ENCODE assay signal across 9 cellular contexts in genomic region chr16:80993293-80993691, GRCh38. TPM values are rescaled to one million over a fixed set of nuclear protein-coding genes. Genes with fewer than 3 reads are reported as not detected.
DNase-seq lines count a peak whose midpoint lies in the region; ATAC-seq and TF ChIP-seq lines count a peak whose summit lies in the region.
"Had no signal": no experiment of that assay in that cellular context is flagged by ENCODE, and none has a peak within 500 bp of the region (broad histone marks: within the 10 kb centered on the region; RNA-seq: fewer than 3 reads in every experiment).

No MANE protein-coding gene starts in this region.

- H3K4me3 ChIP-seq in HUES6 (ENCODE audit: low read depth, low read length) (no peak overlapping the region), choroid plexus epithelial cell (ENCODE audit: low read depth, low read length) (peak overlapping the region; percentile 24)

- peaks cover 9% of the 10 kb centered on the region for H3K36me3 ChIP-seq in HUES6 (ENCODE audit: control insufficient read depth, insufficient read depth, low read length)

- peak; percentile 82 for DNase-seq in A172 (ENCODE audit: low spot score)
- DNase-seq in choroid plexus epithelial cell (ENCODE audit: low read depth) = peak; percentile 96
- DNase-seq in kidney glomerular epithelial cell (lab: John Stamatoyannopoulos, UW) = peak; percentile 24
- no peak for DNase-seq in effector memory CD8-positive, alpha-beta T cell
- no peak for DNase-seq in NOMO-1 treated with dmso at 0.1 percent for 144 hours (lab: John Stamatoyannopoulos, UW; ENCODE audit: unreplicated experiment)
- DNase-seq in cerebellar cortex (ENCODE audit: low spot score) = no peak
- DNase-seq: activated T-cell treated with anti-CD3 and anti-CD28 coated beads, Interleukin-2, amount 50 U/mL, for 4 hours had no signal

- H3K27ac Mint-ChIP-seq in effector memory CD8-positive, alpha-beta T cell = peak overlapping the region in 1 of 2 donors; percentile 50

- H3K36me3 Mint-ChIP-seq in effector memory CD8-positive, alpha-beta T cell (ENCODE audit: insufficient read depth) = peaks cover 18% of the 10 kb centered on the region

- no peak for TF ChIP-seq CTCF in choroid plexus epithelial cell (conservative IDR thresholded peaks at IDR 0.05; ENCODE audit: low read depth, low read length)

- no peak for ATAC-seq in effector memory CD8-positive, alpha-beta T cell (replicated peaks)
- no peak for ATAC-seq in HG03354 (IDR thresholded peaks at IDR 0.05; ENCODE audit: poor library complexity, severe bottlenecking, unreplicated experiment)
- ATAC-seq: activated T-cell treated with anti-CD3 and anti-CD28 coated beads, Interleukin-2, amount 50 U/mL, for 4 hours had no signal

- H3K9me3 Mint-ChIP-seq in effector memory CD8-positive, alpha-beta T cell = no peaks in the 10 kb centered on the region
- H3K9me3 Mint-ChIP-seq: activated T-cell treated with anti-CD3 and anti-CD28 coated beads, Interleukin-2, amount 50 U/mL, for 4 hours had no signal

- H3K9ac ChIP-seq in HUES6 (ENCODE audit: low read length) = no peak overlapping the region

- H3K27me3 ChIP-seq in HUES6 (ENCODE audit: control insufficient read depth, insufficient read depth, low read length) = no peaks in the 10 kb centered on the region

- peaks cover 4% of the 10 kb centered on the region for H3K4me1 ChIP-seq in HUES6 (ENCODE audit: control insufficient read depth, insufficient read depth, low read length)

- H3K4me1 Mint-ChIP-seq in effector memory CD8-positive, alpha-beta T cell (ENCODE audit: low read depth in 2 of 2) = peaks cover 14 to 32% of the 10 kb centered on the region in 2 donors

- H3K27me3 Mint-ChIP-seq in effector memory CD8-positive, alpha-beta T cell = no peaks in the 10 kb centered on the region

- no peak overlapping the region for H3K4me3 Mint-ChIP-seq in effector memory CD8-positive, alpha-beta T cell
- H3K4me3 Mint-ChIP-seq: activated T-cell treated with anti-CD3 and anti-CD28 coated beads, Interleukin-2, amount 50 U/mL, for 4 hours had no signal

- no peaks in the 10 kb centered on the region for H3K9me3 ChIP-seq in HUES6 (ENCODE audit: control insufficient read depth, insufficient read depth, low read depth, low read length)

- H3K27ac ChIP-seq in HUES6 (ENCODE audit: low read depth, low read length) = peak overlapping the region; percentile 39; the same call in 1 of the 2 replicates

RNA-seq across cellular contexts. Expression of gene CMC2, which starts 13.4 kb away (rescaled TPM):
- 197 and 288 TPM in 2 replicates for total RNA-seq in A172 (2014; rRNA removed; shearing (Covaris generic))

RNA-seq across cellular contexts. Expression of gene CENPN, which starts 13.7 kb away (rescaled TPM):
- total RNA-seq in A172 (2014; rRNA removed; shearing (Covaris generic)) = 123 and 128 TPM in 2 replicates

RNA-seq across cellular contexts. Expression of gene ATMIN, which starts 42.4 kb away (rescaled TPM):
- 59.9 and 62.1 TPM in 2 replicates for total RNA-seq in A172 (2014; rRNA removed; shearing (Covaris generic))

Comparison
In these comparisons a context has a peak if more than half of its experiments do, and no peak if none do; other contexts are left out.
1. DNase-seq: peak in A172 (single experiment), choroid plexus epithelial cell (single experiment) and kidney glomerular epithelial cell (single experiment); none in effector memory CD8-positive, alpha-beta T cell (0 of 3), NOMO-1 treated with dmso at 0.1 percent for 144 hours (single experiment) and cerebellar cortex (single experiment).